Comparison of ENCODE assay signal across 23 cellular contexts in genomic region chr12:100796616-100797015, GRCh38. TPM values are rescaled to one million over a fixed set of nuclear protein-coding genes. Genes with fewer than 3 reads are reported as not detected.
"Had no signal": no experiment of that assay in that cellular context is flagged by ENCODE, and none has a peak within 500 bp of the region (broad histone marks: within the 10 kb centered on the region; RNA-seq: fewer than 3 reads in every experiment).

No MANE protein-coding gene starts in this region.

- H3K4me3 ChIP-seq: cardiac muscle cell, tibial nerve had no signal

- H3K27me3 ChIP-seq: cardiac muscle cell, tibial nerve had no signal

- DNase-seq: activated B cell treated with CpG ODN at 0.5 μM for 24 hours; activated CD4-positive, alpha-beta T cell treated with anti-CD3 and anti-CD28 coated beads for 4 hours; activated CD4-positive, alpha-beta T cell treated with anti-CD3 and anti-CD28 coated beads, Interleukin-2, amount 50 U/mL, for 48 hours; activated CD8-positive, alpha-beta memory T cell treated with anti-CD3 and anti-CD28 coated beads, Interleukin-2, amount 50 U/mL, for 48 hours; activated naive CD4-positive, alpha-beta T cell treated with Interleukin-2 at 50 U/mL for 16 hours; activated naive CD8-positive, alpha-beta T cell treated with anti-CD3 and anti-CD28 coated beads for 36 hours; activated T-cell treated with anti-CD3 and anti-CD28 coated beads, Interleukin-2, amount 50 U/mL, for 4 hours; dermis blood vessel endothelial cell; effector memory CD8-positive, alpha-beta T cell; foreskin melanocyte; left ventricle myocardium superior; mammary epithelial cell; small intestine; stimulated activated CD4-positive, alpha-beta T cell treated with anti-CD3 and anti-CD28 coated beads, Interleukin-4, amount 100 ng/mL, for 1 hour; stimulated activated naive CD4-positive, alpha-beta T cell; T1000 had no signal

- H3K36me3 ChIP-seq: cardiac muscle cell, tibial nerve had no signal

- H3K4me1 ChIP-seq: tibial nerve had no signal

- H3K27ac ChIP-seq: cardiac muscle cell, tibial nerve had no signal

- H3K9me3 ChIP-seq: tibial nerve had no signal

RNA-seq across cellular contexts. Expression of gene ANO4, which starts 2.0 kb away (rescaled TPM):
- total RNA-seq: activated B cell treated with CpG ODN at 0.5 μM for 24 hours; activated CD8-positive, alpha-beta memory T cell treated with anti-CD3 and anti-CD28 coated beads for 36 hours; activated naive CD8-positive, alpha-beta T cell treated with anti-CD3 and anti-CD28 coated beads for 36 hours; activated T-cell treated with anti-CD3 and anti-CD28 coated beads, Interleukin-2, amount 50 U/mL, for 4 hours; activated T-helper 2 cell treated with anti-CD3 and anti-CD28 coated beads, Interferon-gamma antibody, Interleukin-2, Interleukin-4, amounts not matched to agents 10 μg/mL and 5 μg/mL and 100 μg/mL, durations not matched to agents 14 hours and 24 hours and 36 hours; endothelial cell of umbilical vein; esophagus mucosa; mononuclear cell had no signal
